In genomic region chr7:130090745-130091532, GRCh38 we compare ENCODE assay signal across 19 cellular contexts. TPM values are rescaled to one million over a fixed set of nuclear protein-coding genes. Genes with fewer than 3 reads are reported as not detected.
DNase-seq lines count a peak whose midpoint lies in the region; ATAC-seq lines count a peak whose summit lies in the region.
"Had no signal": no experiment of that assay in that cellular context is flagged by ENCODE, and none has a peak within 500 bp of the region (broad histone marks: within the 10 kb centered on the region; RNA-seq: fewer than 3 reads in every experiment).

No MANE protein-coding gene starts in this region.

- H3K9me3 Mint-ChIP-seq in activated naive CD8-positive, alpha-beta T cell treated with anti-CD3 and anti-CD28 coated beads for 36 hours = no peaks in the 10 kb centered on the region
- H3K9me3 Mint-ChIP-seq: nephron progenitor cell had no signal

- no peak overlapping the region for H3K4me3 Mint-ChIP-seq in activated naive CD8-positive, alpha-beta T cell treated with anti-CD3 and anti-CD28 coated beads for 36 hours
- H3K4me3 Mint-ChIP-seq: nephron progenitor cell had no signal

- DNase-seq in activated CD4-positive, CD25-positive, alpha-beta regulatory T cell treated with anti-CD3 and anti-CD28 coated beads, Interleukin-2, amount 50 U/mL, for 72 hours = no peak
- DNase-seq in activated naive CD8-positive, alpha-beta T cell treated with anti-CD3 and anti-CD28 coated beads for 36 hours = peak; percentile 18
- DNase-seq in NCI-H226 (no peak), NCI-H2107 (lab: John Stamatoyannopoulos, UW) (no peak), NCI-H2081 (lab: John Stamatoyannopoulos, UW) (no peak)
- DNase-seq: activated gamma-delta T cell; GF-D8; hippocampal formation; mesenchymal stem cell; NCI-H1436 treated with DMSO at 0.1 percent for 48 hours; NCI-H446; nephron progenitor cell; NK-92 treated with Interleukin-12 subunit alpha and Interleukin-12 subunit beta, amount 100 ng/mL, for 24 hours; RPMI8226; small intestine; upper lobe of left lung had no signal

- ATAC-seq in activated CD4-positive, CD25-positive, alpha-beta regulatory T cell treated with anti-CD3 and anti-CD28 coated beads, Interleukin-2, amount 50 U/mL, for 24 hours = peak; percentile 9 to 66
- ATAC-seq in GM18520 (IDR thresholded peaks at IDR 0.05; ENCODE audit: unreplicated experiment) (peak; percentile 54), HG02938 (IDR thresholded peaks at IDR 0.05; ENCODE audit: unreplicated experiment) (peak; percentile 48)

- peaks cover 5% of the 10 kb centered on the region for H3K36me3 Mint-ChIP-seq in activated naive CD8-positive, alpha-beta T cell treated with anti-CD3 and anti-CD28 coated beads for 36 hours

- peaks cover 25% of the 10 kb centered on the region for H3K4me1 Mint-ChIP-seq in activated naive CD8-positive, alpha-beta T cell treated with anti-CD3 and anti-CD28 coated beads for 36 hours

- H3K27me3 Mint-ChIP-seq in activated naive CD8-positive, alpha-beta T cell treated with anti-CD3 and anti-CD28 coated beads for 36 hours = no peaks in the 10 kb centered on the region

- no peak overlapping the region for H3K27ac Mint-ChIP-seq in activated naive CD8-positive, alpha-beta T cell treated with anti-CD3 and anti-CD28 coated beads for 36 hours
- H3K27ac Mint-ChIP-seq: nephron progenitor cell had no signal

RNA-seq across cellular contexts. Expression of gene KLHDC10, which starts 20.6 kb away (rescaled TPM):
- total RNA-seq in activated naive CD8-positive, alpha-beta T cell treated with anti-CD3 and anti-CD28 coated beads for 36 hours = 10 to 100 TPM; 15.3 TPM

RNA-seq across cellular contexts. Expression of gene ZC3HC1, which starts 39.8 kb away (rescaled TPM):
- 10 to 100 TPM; 27.6 to 27.9 TPM for total RNA-seq in activated naive CD8-positive, alpha-beta T cell treated with anti-CD3 and anti-CD28 coated beads for 36 hours
